In genomic region chr12:94218244-94218643, GRCh38 we compare ENCODE assay signal across 22 cellular contexts.
A peak's percentile ranks its signal among the peaks of the same experiment; 100 is the strongest.
DNase-seq lines count a peak whose midpoint lies in the region; ATAC-seq, FAIRE-seq and TF ChIP-seq lines count a peak whose summit lies in the region.
"Had no signal": no experiment of that assay in that cellular context is flagged by ENCODE, and none has a peak within 500 bp of the region (broad histone marks: within the 10 kb centered on the region; RNA-seq: fewer than 3 reads in every experiment).

No MANE protein-coding gene starts in this region.

- no peak overlapping the region for H4K8ac ChIP-seq in mesendoderm (ENCODE audit: low read depth, low read length)

- H3K36me3 Mint-ChIP-seq in astrocyte (ENCODE audit: low read depth, unreplicated experiment) = no peaks in the 10 kb centered on the region

- H3K9ac ChIP-seq in astrocyte (ENCODE audit: low read length) = no peak overlapping the region
- H3K9ac ChIP-seq in mesendoderm (ENCODE audit: low read length) = no peak overlapping the region

- no peak overlapping the region for H3K4me2 ChIP-seq in astrocyte (ENCODE audit: low read length)
- no peak overlapping the region for H3K4me2 ChIP-seq in mesendoderm (ENCODE audit: low read length)
- H3K4me2 ChIP-seq: GM23338, PC-9 had no signal

- H3K27me3 ChIP-seq in astrocyte (ENCODE audit: insufficient read depth, low read length) (peaks cover 10% of the 10 kb centered on the region), mesendoderm (ENCODE audit: insufficient read depth, low read length, poor library complexity) (no peaks in the 10 kb centered on the region)

- H2BK120ac ChIP-seq in mesendoderm (ENCODE audit: low read depth, low read length) = peak overlapping the region; percentile 45

- no peaks in the 10 kb centered on the region for H3K4me1 ChIP-seq in astrocyte (ENCODE audit: insufficient read depth, low read length)
- H3K4me1 ChIP-seq in mesendoderm (ENCODE audit: control insufficient read depth, low read depth, low read length) = no peaks in the 10 kb centered on the region
- H3K4me1 ChIP-seq: HAP-1 had no signal

- no peak overlapping the region for H3K56ac ChIP-seq in mesendoderm (ENCODE audit: low read length)

- H3K4me3 ChIP-seq in astrocyte (ENCODE audit: insufficient read depth, low read depth, low read length) (no peak overlapping the region), mesendoderm (ENCODE audit: low read length) (no peak overlapping the region)
- H3K4me3 ChIP-seq: GM23338, HAP-1, PC-9, SK-N-MC had no signal

- peak; percentile 23 for FAIRE-seq in astrocyte (lab: Jason Lieb, UNC)
- FAIRE-seq: HTR-8/SVneo had no signal

- no peak overlapping the region for H2AK5ac ChIP-seq in mesendoderm (ENCODE audit: low read length)

- H3K36me3 ChIP-seq in astrocyte (ENCODE audit: insufficient read depth, low read length) (no peaks in the 10 kb centered on the region), mesendoderm (ENCODE audit: control insufficient read depth, insufficient read depth, low read length) (no peaks in the 10 kb centered on the region)

- TF ChIP-seq CTCF in astrocyte (IDR thresholded peaks at IDR 0.05; ENCODE audit: insufficient read depth, low read depth, low read length) = no peak

- H3K27ac Mint-ChIP-seq in astrocyte (ENCODE audit: unreplicated experiment) = no peak overlapping the region
- H3K27ac Mint-ChIP-seq: CD4-positive, CD25-positive, alpha-beta regulatory T cell; GM23338 had no signal

- no peaks in the 10 kb centered on the region for H3K9me3 Mint-ChIP-seq in astrocyte (ENCODE audit: unreplicated experiment)
- H3K9me3 Mint-ChIP-seq: GM23338 had no signal

- no peaks in the 10 kb centered on the region for H4K20me1 ChIP-seq in astrocyte (ENCODE audit: insufficient read depth, low read length)

- no peaks in the 10 kb centered on the region for H3K79me1 ChIP-seq in mesendoderm (ENCODE audit: low read length)

- H3K23ac ChIP-seq in mesendoderm (ENCODE audit: low read length) = no peak overlapping the region

- no peak overlapping the region for H2AFZ ChIP-seq in astrocyte (ENCODE audit: low read depth, low read length)
- H2AFZ ChIP-seq: GM23338, PC-9 had no signal

- H3K4me3 Mint-ChIP-seq in astrocyte (ENCODE audit: unreplicated experiment) = no peak overlapping the region
- H3K4me3 Mint-ChIP-seq: CD4-positive, CD25-positive, alpha-beta regulatory T cell; GM23338 had no signal

- H3K27ac ChIP-seq in astrocyte (ENCODE audit: low read depth, low read length) = no peak overlapping the region
- H3K27ac ChIP-seq in mesendoderm (ENCODE audit: low read depth, low read length) = no peak overlapping the region
- H3K27ac ChIP-seq: PC-9, RWPE1, SK-N-MC had no signal

- no peak overlapping the region for H2BK5ac ChIP-seq in mesendoderm (ENCODE audit: low read length)

- no peaks in the 10 kb centered on the region for H3K79me2 ChIP-seq in astrocyte (ENCODE audit: insufficient read depth, low read length)
- H3K79me2 ChIP-seq in mesendoderm (ENCODE audit: control insufficient read depth, insufficient read depth, low read length) = no peaks in the 10 kb centered on the region

- no peak overlapping the region for H3K18ac ChIP-seq in mesendoderm (ENCODE audit: low read length)

- WGBS in mesendoderm (ENCODE audit: extremely low coverage, insufficient coverage, low lambda C conversion rate) = no CpG with 5 or more reads among the region's 3 CpGs

- ATAC-seq in GM18511 (IDR thresholded peaks at IDR 0.05; ENCODE audit: unreplicated experiment) = peak; percentile 48
- ATAC-seq in GM21360 (IDR thresholded peaks at IDR 0.05; ENCODE audit: unreplicated experiment) = no peak
- ATAC-seq in HG03439 (IDR thresholded peaks at IDR 0.05; ENCODE audit: unreplicated experiment) = no peak
- ATAC-seq: GM23338 had no signal

- H3K4me1 Mint-ChIP-seq in astrocyte (ENCODE audit: low read depth, unreplicated experiment) = no peaks in the 10 kb centered on the region
- H3K4me1 Mint-ChIP-seq: GM23338 had no signal

- H3K27me3 Mint-ChIP-seq in astrocyte (ENCODE audit: low read depth, unreplicated experiment) = no peaks in the 10 kb centered on the region
- H3K27me3 Mint-ChIP-seq: CD4-positive, CD25-positive, alpha-beta regulatory T cell had no signal

- no peak overlapping the region for H4K5ac ChIP-seq in mesendoderm (ENCODE audit: low read length)

- H2BK15ac ChIP-seq in mesendoderm (replicated peaks; ENCODE audit: low read depth) = no peak overlapping the region

- no peak overlapping the region for H3K4ac ChIP-seq in mesendoderm (ENCODE audit: low read depth, low read length)

- DNase-seq in OCI-M1 (lab: John Stamatoyannopoulos, UW) (peak; percentile 70), astrocyte (ENCODE audit: low read depth) (no peak), mesendoderm (peak; percentile 5), A172 (ENCODE audit: low spot score) (no peak)
- DNase-seq: CD4-positive, CD25-positive, alpha-beta regulatory T cell; DMS79; NCI-H1048; NCI-H1417 treated with DMSO at 0.1 percent for 48 hours; NCI-H187; NCI-H446 treated with DMSO at 0.1 percent for 48 hours; NCI-H526 treated with DMSO at 0.1 percent for 48 hours; PC-9; SHP77 treated with DMSO at 0.1 percent for 48 hours; SW 1271 had no signal

- H3K9me3 ChIP-seq in astrocyte (ENCODE audit: insufficient read depth, low read depth, low read length) = no peaks in the 10 kb centered on the region
- H3K9me3 ChIP-seq: HAP-1 had no signal

Comparison
In these comparisons a context has a peak if more than half of its experiments do, and no peak if none do; other contexts are left out.
1. DNase-seq: peak in OCI-M1 (single experiment) and mesendoderm (single experiment); none in astrocyte (single experiment) and A172 (single experiment).